In genomic region chr13:27118428-27119054, GRCh38 we compare ENCODE assay signal across 16 cellular contexts. TPM values are rescaled to one million over a fixed set of nuclear protein-coding genes. Genes with fewer than 3 reads are reported as not detected.
DNase-seq lines count a peak whose midpoint lies in the region; ATAC-seq, FAIRE-seq and TF ChIP-seq lines count a peak whose summit lies in the region.
"Had no signal": no experiment of that assay in that cellular context is flagged by ENCODE, and none has a peak within 500 bp of the region (broad histone marks: within the 10 kb centered on the region; RNA-seq: fewer than 3 reads in every experiment).

No MANE protein-coding gene starts in this region.

- H3K79me2 ChIP-seq in osteoblast (ENCODE audit: insufficient read depth, low read length), result peaks cover 76% of the 10 kb centered on the region

- H3K27ac Mint-ChIP-seq in activated CD4-positive, alpha-beta memory T cell treated with anti-CD3 and anti-CD28 coated beads for 36 hours, result peak overlapping the region; percentile 21
- H3K27ac Mint-ChIP-seq in activated CD4-positive, alpha-beta memory T cell treated with anti-CD3 and anti-CD28 coated beads, Interleukin-2, amount 10 ng/mL, durations not matched to agents 7 days and 5 days, result no peak overlapping the region
- peak overlapping the region; percentile 6 for H3K27ac Mint-ChIP-seq in activated B cell treated with CpG ODN at 0.5 μM for 24 hours
- no peak overlapping the region for H3K27ac Mint-ChIP-seq in stimulated activated effector memory CD8-positive, alpha-beta T cell treated with anti-CD3 and anti-CD28 coated beads, Interleukin-12 subunit alpha, Interleukin-12 subunit beta, amount 100 ng/mL, for 72 hours

- POLR2A ChIA-PET in activated CD4-positive, alpha-beta memory T cell treated with anti-CD3 and anti-CD28 coated beads for 36 hours (lab: Charles Lee), result interaction anchor here (0.6 to 0.8 kb wide), 2 partner anchors 9 to 45 kb away, joined by 3 read pairs; no protein-coding TSS in a partner anchor
- POLR2A ChIA-PET in activated CD4-positive, alpha-beta memory T cell treated with anti-CD3 and anti-CD28 coated beads, Interleukin-2, amount 10 ng/mL, durations not matched to agents 7 days and 5 days (lab: Charles Lee), result interaction anchor here (1.7 kb wide), 1 partner anchor 13 kb away, joined by 5 read pairs; no protein-coding TSS in a partner anchor
- POLR2A ChIA-PET in activated B cell treated with CpG ODN at 0.5 μM for 24 hours (lab: Charles Lee), result interaction anchor here (1.5 kb wide), 1 partner anchor 13 kb away, joined by 4 read pairs; no protein-coding TSS in a partner anchor

- H2AFZ ChIP-seq in osteoblast (ENCODE audit: low read length), result no peak overlapping the region

- H3K9me3 ChIP-seq in osteoblast (ENCODE audit: low read depth, low read length), result no peaks in the 10 kb centered on the region

- TF ChIP-seq CTCF in activated B cell treated with CpG ODN at 0.5 μM for 24 hours (IDR thresholded peaks at IDR 0.05) (no peak), osteoblast (IDR thresholded peaks at IDR 0.05; ENCODE audit: extremely low read depth, low read depth, low read length) (no peak)

- no peak overlapping the region for H3K4me2 ChIP-seq in osteoblast (ENCODE audit: insufficient read depth, low read length)

- ATAC-seq in activated B cell treated with CpG ODN at 0.5 μM for 24 hours (ENCODE audit: low read depth), result no peak
- ATAC-seq in stimulated activated effector memory CD8-positive, alpha-beta T cell treated with anti-CD3 and anti-CD28 coated beads, Interleukin-12 subunit alpha, Interleukin-12 subunit beta, amount 100 ng/mL, for 72 hours, result peak; percentile 32

- H3K4me1 Mint-ChIP-seq in activated CD4-positive, alpha-beta memory T cell treated with anti-CD3 and anti-CD28 coated beads for 36 hours (ENCODE audit: low read depth), result peaks cover 46% of the 10 kb centered on the region
- peaks cover 8% of the 10 kb centered on the region for H3K4me1 Mint-ChIP-seq in activated CD4-positive, alpha-beta memory T cell treated with anti-CD3 and anti-CD28 coated beads, Interleukin-2, amount 10 ng/mL, durations not matched to agents 7 days and 5 days
- H3K4me1 Mint-ChIP-seq in activated B cell treated with CpG ODN at 0.5 μM for 24 hours, result peaks cover 73% of the 10 kb centered on the region
- H3K4me1 Mint-ChIP-seq in stimulated activated effector memory CD8-positive, alpha-beta T cell treated with anti-CD3 and anti-CD28 coated beads, Interleukin-12 subunit alpha, Interleukin-12 subunit beta, amount 100 ng/mL, for 72 hours, result peaks cover 67% of the 10 kb centered on the region

- H3K36me3 ChIP-seq in osteoblast (ENCODE audit: insufficient read depth, low read length), result peaks cover 6% of the 10 kb centered on the region

- CTCF ChIA-PET in activated CD4-positive, alpha-beta memory T cell treated with anti-CD3 and anti-CD28 coated beads for 36 hours (lab: Charles Lee), result no interaction called here
- CTCF ChIA-PET in activated CD4-positive, alpha-beta memory T cell treated with anti-CD3 and anti-CD28 coated beads, Interleukin-2, amount 10 ng/mL, durations not matched to agents 7 days and 5 days (lab: Charles Lee), result no interaction called here
- CTCF ChIA-PET in activated B cell treated with CpG ODN at 0.5 μM for 24 hours (lab: Charles Lee), result no interaction called here

- intact Hi-C loops in activated CD4-positive, alpha-beta memory T cell treated with anti-CD3 and anti-CD28 coated beads for 36 hours (cut with micrococcal nuclease), result no loop called here
- intact Hi-C loops in activated B cell treated with CpG ODN at 0.5 μM for 24 hours (cut with micrococcal nuclease), result loop anchor here (1.0 to 2.0 kb wide), 2 partner anchors 9 to 16 kb away; no protein-coding TSS in a partner anchor

- H3K4me3 ChIP-seq in osteoblast (ENCODE audit: insufficient read depth, low read length), result no peak overlapping the region
- H3K4me3 ChIP-seq: MG63 had no signal

- H3K27me3 ChIP-seq in osteoblast (ENCODE audit: insufficient read depth, low read length), result no peaks in the 10 kb centered on the region
- H3K27me3 ChIP-seq: MG63 had no signal

- peaks cover 30% of the 10 kb centered on the region for H3K4me1 ChIP-seq in osteoblast (ENCODE audit: insufficient read depth, low read length)

- no peak overlapping the region for H3K4me3 Mint-ChIP-seq in activated CD4-positive, alpha-beta memory T cell treated with anti-CD3 and anti-CD28 coated beads for 36 hours
- H3K4me3 Mint-ChIP-seq in activated CD4-positive, alpha-beta memory T cell treated with anti-CD3 and anti-CD28 coated beads, Interleukin-2, amount 10 ng/mL, durations not matched to agents 7 days and 5 days, result no peak overlapping the region
- H3K4me3 Mint-ChIP-seq in activated B cell treated with CpG ODN at 0.5 μM for 24 hours, result no peak overlapping the region
- H3K4me3 Mint-ChIP-seq in stimulated activated effector memory CD8-positive, alpha-beta T cell treated with anti-CD3 and anti-CD28 coated beads, Interleukin-12 subunit alpha, Interleukin-12 subunit beta, amount 100 ng/mL, for 72 hours, result no peak overlapping the region
- H3K4me3 Mint-ChIP-seq: CD14-positive monocyte, H9 had no signal

- H3K27me3 Mint-ChIP-seq in activated CD4-positive, alpha-beta memory T cell treated with anti-CD3 and anti-CD28 coated beads for 36 hours, result no peaks in the 10 kb centered on the region
- no peaks in the 10 kb centered on the region for H3K27me3 Mint-ChIP-seq in activated CD4-positive, alpha-beta memory T cell treated with anti-CD3 and anti-CD28 coated beads, Interleukin-2, amount 10 ng/mL, durations not matched to agents 7 days and 5 days
- no peaks in the 10 kb centered on the region for H3K27me3 Mint-ChIP-seq in activated B cell treated with CpG ODN at 0.5 μM for 24 hours

- peaks cover 13% of the 10 kb centered on the region for H3K9me3 Mint-ChIP-seq in activated CD4-positive, alpha-beta memory T cell treated with anti-CD3 and anti-CD28 coated beads for 36 hours
- H3K9me3 Mint-ChIP-seq in activated CD4-positive, alpha-beta memory T cell treated with anti-CD3 and anti-CD28 coated beads, Interleukin-2, amount 10 ng/mL, durations not matched to agents 7 days and 5 days, result peaks cover 11% of the 10 kb centered on the region
- H3K9me3 Mint-ChIP-seq in activated B cell treated with CpG ODN at 0.5 μM for 24 hours, result peaks cover 4% of the 10 kb centered on the region
- H3K9me3 Mint-ChIP-seq in stimulated activated effector memory CD8-positive, alpha-beta T cell treated with anti-CD3 and anti-CD28 coated beads, Interleukin-12 subunit alpha, Interleukin-12 subunit beta, amount 100 ng/mL, for 72 hours, result no peaks in the 10 kb centered on the region

- no peak overlapping the region for H3K27ac ChIP-seq in osteoblast (ENCODE audit: low read depth, low read length)

- FAIRE-seq in GM19239 (lab: Jason Lieb, UNC), result peak; percentile 14
- FAIRE-seq: G401.6 had no signal

- DNase-seq in activated CD4-positive, alpha-beta memory T cell treated with anti-CD3 and anti-CD28 coated beads for 36 hours, result no peak
- DNase-seq in activated CD4-positive, alpha-beta memory T cell treated with anti-CD3 and anti-CD28 coated beads, Interleukin-2, amount 10 ng/mL, durations not matched to agents 7 days and 5 days, result no peak
- no peak for DNase-seq in GM19239 (ENCODE audit: insufficient read length, low spot score)
- DNase-seq in activated B cell treated with CpG ODN at 0.5 μM for 24 hours, result no peak
- DNase-seq in stimulated activated effector memory CD8-positive, alpha-beta T cell treated with anti-CD3 and anti-CD28 coated beads, Interleukin-12 subunit alpha, Interleukin-12 subunit beta, amount 100 ng/mL, for 72 hours (ENCODE audit: low spot score in 2 of 2), result no peak
- DNase-seq in osteoblast (ENCODE audit: insufficient read length, low spot score, missing footprints), result no peak
- DNase-seq in NCI-H1417 (lab: John Stamatoyannopoulos, UW), result no peak
- DNase-seq: COR-L47, DMS79, H9, MG63, NCI-H187, NCI-H510A, SIG-M5 had no signal

- H4K20me1 ChIP-seq in osteoblast (ENCODE audit: insufficient read depth, low read length), result peaks cover 15% of the 10 kb centered on the region

- peaks cover 43% of the 10 kb centered on the region for H3K36me3 Mint-ChIP-seq in activated CD4-positive, alpha-beta memory T cell treated with anti-CD3 and anti-CD28 coated beads for 36 hours
- peaks cover 57% of the 10 kb centered on the region for H3K36me3 Mint-ChIP-seq in activated CD4-positive, alpha-beta memory T cell treated with anti-CD3 and anti-CD28 coated beads, Interleukin-2, amount 10 ng/mL, durations not matched to agents 7 days and 5 days (ENCODE audit: low read depth)
- peaks cover 52% of the 10 kb centered on the region for H3K36me3 Mint-ChIP-seq in activated B cell treated with CpG ODN at 0.5 μM for 24 hours (ENCODE audit: low read depth)
- H3K36me3 Mint-ChIP-seq in stimulated activated effector memory CD8-positive, alpha-beta T cell treated with anti-CD3 and anti-CD28 coated beads, Interleukin-12 subunit alpha, Interleukin-12 subunit beta, amount 100 ng/mL, for 72 hours, result peaks cover 80% of the 10 kb centered on the region

RNA-seq across cellular contexts. Expression of gene USP12, which starts 53.1 kb away (rescaled TPM):
- 10 to 100 TPM; 39.4 to 40.6 TPM for total RNA-seq in activated CD4-positive, alpha-beta memory T cell treated with anti-CD3 and anti-CD28 coated beads for 36 hours
- 10 to 100 TPM; 22.5 to 23.5 TPM for total RNA-seq in activated CD4-positive, alpha-beta memory T cell treated with anti-CD3 and anti-CD28 coated beads, Interleukin-2, amount 10 ng/mL, durations not matched to agents 7 days and 5 days
- total RNA-seq in activated B cell treated with CpG ODN at 0.5 μM for 24 hours (52.0 and 58.8 TPM in 2 replicates), osteoblast (20.9 and 24.6 TPM in 2 replicates)

Comparison
In these comparisons a context has a peak if more than half of its experiments do, and no peak if none do; other contexts are left out.
1. H3K27ac Mint-ChIP-seq: peak in activated CD4-positive, alpha-beta memory T cell treated with anti-CD3 and anti-CD28 coated beads for 36 hours (single experiment) and activated B cell treated with CpG ODN at 0.5 μM for 24 hours (single experiment); none in activated CD4-positive, alpha-beta memory T cell treated with anti-CD3 and anti-CD28 coated beads, Interleukin-2, amount 10 ng/mL, durations not matched to agents 7 days and 5 days (single experiment) and stimulated activated effector memory CD8-positive, alpha-beta T cell treated with anti-CD3 and anti-CD28 coated beads, Interleukin-12 subunit alpha, Interleukin-12 subunit beta, amount 100 ng/mL, for 72 hours (single experiment).